Comparison of ENCODE assay signal across 33 cellular contexts in the genomic region with DNA sequence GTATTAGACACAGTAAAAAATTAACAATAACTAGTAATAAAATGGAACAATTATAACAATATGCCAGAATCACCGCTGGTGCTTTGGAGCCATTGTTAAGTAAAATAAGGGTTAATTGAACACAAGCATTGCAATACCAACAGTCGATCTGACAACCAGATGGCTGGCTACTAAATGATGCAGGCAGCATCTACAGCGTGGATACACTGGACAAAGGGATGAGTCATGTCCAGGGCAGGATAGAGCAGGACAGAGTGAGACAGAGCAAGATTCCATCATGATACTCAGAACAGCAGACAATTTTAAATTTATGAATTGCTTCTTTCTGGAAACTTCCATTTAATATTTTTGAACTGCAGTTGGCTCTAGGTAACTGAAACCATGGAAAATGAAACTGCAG.
DNase-seq lines count a peak whose midpoint lies in the region; ATAC-seq, FAIRE-seq and TF ChIP-seq lines count a peak whose summit lies in the region.
"Had no signal": no experiment of that assay in that cellular context is flagged by ENCODE, and none has a peak within 500 bp of the region (broad histone marks: within the 10 kb centered on the region; RNA-seq: fewer than 3 reads in every experiment).

No MANE protein-coding gene starts in this region.

- H2AFZ ChIP-seq in IMR-90 (replicated peaks; ENCODE audit: low read length, poor library complexity) (no peak overlapping the region), K562 (ENCODE audit: low read depth, low read length) (no peak overlapping the region)

- peak overlapping the region in 1 of 8 donors; percentile 39 for H3K4me3 Mint-ChIP-seq in CD4-positive, alpha-beta memory T cell
- no peak overlapping the region for H3K4me3 Mint-ChIP-seq in naive thymus-derived CD8-positive, alpha-beta T cell
- H3K4me3 Mint-ChIP-seq: activated CD8-positive, alpha-beta memory T cell treated with anti-CD3 and anti-CD28 coated beads, Interleukin-2, amount 10 ng/mL, durations not matched to agents 7 days and 5 days; activated naive CD8-positive, alpha-beta T cell treated with anti-CD3 and anti-CD28 coated beads for 36 hours; activated T-cell treated with anti-CD3 and anti-CD28 coated beads, Interleukin-2, amount 50 U/mL, for 4 hours; CD4-positive, CD25-positive, alpha-beta regulatory T cell; effector memory CD8-positive, alpha-beta T cell; naive thymus-derived CD4-positive, alpha-beta T cell; stimulated activated naive CD8-positive, alpha-beta T cell treated with anti-CD3 and anti-CD28 coated beads, Interleukin-15, Interleukin-2, amounts not matched to agents 100 ng/mL and 50 ng/mL, for 24 hours had no signal

- H4K91ac ChIP-seq in IMR-90 (ENCODE audit: insufficient read depth, low read depth, low read length) = no peak overlapping the region

- no peaks in the 10 kb centered on the region for H3K4me1 Mint-ChIP-seq in CD4-positive, alpha-beta memory T cell
- H3K4me1 Mint-ChIP-seq in naive thymus-derived CD8-positive, alpha-beta T cell = no peaks in the 10 kb centered on the region
- H3K4me1 Mint-ChIP-seq: activated CD8-positive, alpha-beta memory T cell treated with anti-CD3 and anti-CD28 coated beads, Interleukin-2, amount 10 ng/mL, durations not matched to agents 7 days and 5 days; activated naive CD8-positive, alpha-beta T cell treated with anti-CD3 and anti-CD28 coated beads for 36 hours; CD4-positive, CD25-positive, alpha-beta regulatory T cell; naive thymus-derived CD4-positive, alpha-beta T cell had no signal

- peaks cover 0 to 2% (median 0%) of the 10 kb centered on the region in 8 donors for H3K9me3 Mint-ChIP-seq in CD4-positive, alpha-beta memory T cell
- peaks cover 0 to 15% (median 1%) of the 10 kb centered on the region in 9 donors for H3K9me3 Mint-ChIP-seq in naive thymus-derived CD8-positive, alpha-beta T cell
- H3K9me3 Mint-ChIP-seq: activated T-cell treated with anti-CD3 and anti-CD28 coated beads, Interleukin-2, amount 50 U/mL, for 4 hours; effector memory CD8-positive, alpha-beta T cell; stimulated activated naive CD8-positive, alpha-beta T cell treated with anti-CD3 and anti-CD28 coated beads, Interleukin-15, Interleukin-2, amounts not matched to agents 100 ng/mL and 50 ng/mL, for 24 hours had no signal

- H3K79me1 ChIP-seq in IMR-90 (ENCODE audit: low read depth in 1 of 2, low read length in 2 of 2) = no peaks in the 10 kb centered on the region

- WGBS in IMR-90 (ENCODE audit: extremely low coverage in 2 of 2, insufficient read length in 1 of 2), 2 experiments = 20% methylated on average over 1 of the region's 3 CpGs; no CpG with 5 or more reads in 1 of the 2 experiments
- 12% methylated on average over 3 of the region's 3 CpGs for WGBS in K562 (ENCODE audit: insufficient coverage, low coverage, missing lambda C conversion rate)

- in situ Hi-C loops in IMR-90 (cut with MboI; ENCODE audit: low sequenced_read_pairs) = no loop called here
- in situ Hi-C loops in K562 (cut with MboI) = no loop called here

- DNase-seq in IMR-90 (peak; percentile 6), K562 (ENCODE audit: extremely low read depth in 1 of 4, low spot score in 3 of 4) (no peak), fibroblast of pulmonary artery (ENCODE audit: low read depth) (peak; percentile 4), pons (ENCODE audit: low spot score) (peak; percentile 66), DMS153 treated with DMSO at 0.1 percent for 48 hours (lab: John Stamatoyannopoulos, UW; ENCODE audit: unreplicated experiment) (no peak)
- DNase-seq in CD4-positive, alpha-beta memory T cell = no peak
- no peak for DNase-seq in naive thymus-derived CD8-positive, alpha-beta T cell
- DNase-seq: activated CD4-positive, CD25-positive, alpha-beta regulatory T cell; activated CD8-positive, alpha-beta memory T cell treated with anti-CD3 and anti-CD28 coated beads, Interleukin-2, amount 10 ng/mL, durations not matched to agents 7 days and 5 days; activated gamma-delta T cell; activated naive CD8-positive, alpha-beta T cell treated with anti-CD3 and anti-CD28 coated beads for 36 hours; activated T-cell treated with anti-CD3 and anti-CD28 coated beads, Interleukin-2, amount 50 U/mL, for 4 hours; CD4-positive, CD25-positive, alpha-beta regulatory T cell; effector memory CD8-positive, alpha-beta T cell; esophagus squamous epithelium; H7; left ventricle myocardium superior; midbrain; naive thymus-derived CD4-positive, alpha-beta T cell; NCI-H1436 treated with DMSO at 0.1 percent for 48 hours; NCI-H2107; NCI-H446; NCI-H774; right lobe of liver; stimulated activated CD8-positive, alpha-beta memory T cell treated with anti-CD3 and anti-CD28 coated beads, Interleukin-4, amount 100 ng/mL, for 48 hours had no signal

- H3K9me1 ChIP-seq in IMR-90 (ENCODE audit: insufficient read depth, low read length) = no peaks in the 10 kb centered on the region
- H3K9me1 ChIP-seq in K562 (ENCODE audit: control insufficient read depth, insufficient read depth, low read length) = no peaks in the 10 kb centered on the region

- CTCF ChIA-PET in IMR-90 (lab: Yijun Ruan, JAX) (no interaction called here), K562 (lab: Yijun Ruan, JAX; ENCODE audit: low intra/inter-chr PET ratio) (no interaction called here)
- CTCF ChIA-PET in CD4-positive, alpha-beta memory T cell (lab: Charles Lee; ENCODE audit: partially characterized antibody) = no interaction called here

- intact Hi-C loops in IMR-90 (cut with micrococcal nuclease) (no loop called here), K562 (cut with micrococcal nuclease) (no loop called here)
- intact Hi-C loops in CD4-positive, alpha-beta memory T cell (cut with micrococcal nuclease) = no loop called here

- H3K27ac ChIP-seq in IMR-90 (ENCODE audit: insufficient read depth, low read length) (no peak overlapping the region), K562 (ENCODE audit: extremely low read depth, low read depth, low read length) (no peak overlapping the region)
- no peak overlapping the region for H3K27ac ChIP-seq in CD4-positive, alpha-beta memory T cell (ENCODE audit: low read depth, low read length)
- H3K27ac ChIP-seq: ascending aorta, esophagus squamous epithelium, HL-60, KMS-11, prostate gland, right lobe of liver, thoracic aorta had no signal

- TF ChIP-seq POLR2A in IMR-90 (IDR thresholded peaks at IDR 0.05; ENCODE audit: low read depth, low read length) (no peak), K562 (conservative IDR thresholded peaks at IDR 0.05) (no peak)

- dilution Hi-C loops in IMR-90 (cut with HindIII; ENCODE audit: low sequenced_read_pairs, unreplicated experiment) = no loop called here

- no peak overlapping the region for H2BK20ac ChIP-seq in IMR-90 (ENCODE audit: low read depth, low read length)

- H3K56ac ChIP-seq in IMR-90 (ENCODE audit: extremely low read depth, insufficient read depth, low read length) = no peak overlapping the region

- no peak overlapping the region for H3K9ac ChIP-seq in IMR-90 (ENCODE audit: low read depth, low read length)
- no peak overlapping the region for H3K9ac ChIP-seq in K562 (ENCODE audit: insufficient read depth in 1 of 2, low read depth in 2 of 2, low read length in 2 of 2)
- H3K9ac ChIP-seq: KMS-11 had no signal

- H3K9me3 ChIP-seq in IMR-90 (ENCODE audit: control insufficient read depth, insufficient read depth, low read length) = no peaks in the 10 kb centered on the region
- no peaks in the 10 kb centered on the region for H3K9me3 ChIP-seq in K562 (replicated peaks; ENCODE audit: control insufficient read depth, insufficient read depth, low read depth, low read length)
- H3K9me3 ChIP-seq in CD4-positive, alpha-beta memory T cell (ENCODE audit: control insufficient read depth in 1 of 2, low read length in 2 of 2) = no peaks in the 10 kb centered on the region
- H3K9me3 ChIP-seq: ascending aorta, esophagus squamous epithelium, prostate gland, right lobe of liver, thoracic aorta had no signal

- no peak overlapping the region for H3K4me3 ChIP-seq in IMR-90 (ENCODE audit: insufficient read depth, low read depth, low read length)
- H3K4me3 ChIP-seq in K562 = no peak overlapping the region
- no peak overlapping the region for H3K4me3 ChIP-seq in fibroblast of pulmonary artery (replicated peaks; ENCODE audit: low read depth, low read length)
- no peak overlapping the region for H3K4me3 ChIP-seq in CD4-positive, alpha-beta memory T cell (ENCODE audit: low read length in 2 of 2)
- H3K4me3 ChIP-seq: ascending aorta, esophagus squamous epithelium, prostate gland, right lobe of liver, thoracic aorta had no signal

- H4K20me1 ChIP-seq in IMR-90 (ENCODE audit: insufficient read depth, low read length) (no peaks in the 10 kb centered on the region), K562 (replicated peaks; ENCODE audit: control insufficient read depth, insufficient read depth, low read length) (no peaks in the 10 kb centered on the region)

- POLR2A ChIA-PET in IMR-90 (lab: Charles Lee; ENCODE audit: unreplicated experiment) = no interaction called here
- POLR2A ChIA-PET in K562 (lab: Yijun Ruan, JAX) = interaction anchor here (0.6 kb wide), 1 partner anchor 1839 kb away, joined by 5 read pairs; no protein-coding TSS in a partner anchor
- POLR2A ChIA-PET in CD4-positive, alpha-beta memory T cell (lab: Charles Lee; ENCODE audit: partially characterized antibody) = no interaction called here
- POLR2A ChIA-PET in naive thymus-derived CD8-positive, alpha-beta T cell (lab: Charles Lee) = no interaction called here

- TF ChIP-seq RAD21 in IMR-90 (IDR thresholded peaks at IDR 0.05; ENCODE audit: low read length) = no peak
- no peak for TF ChIP-seq RAD21 in K562 (CRISPR knock-in tag; conservative IDR thresholded peaks at IDR 0.05 in 1 of 2, IDR thresholded peaks at IDR 0.05 in 1 of 2)

- no peak overlapping the region for H3K23ac ChIP-seq in IMR-90 (ENCODE audit: low read depth, low read length)

- no peak overlapping the region for H2BK15ac ChIP-seq in IMR-90 (ENCODE audit: low read depth, low read length)

- no peak overlapping the region for H3K14ac ChIP-seq in IMR-90 (replicated peaks; ENCODE audit: low read depth, low read length)

- no peaks in the 10 kb centered on the region for H3K27me3 ChIP-seq in IMR-90 (ENCODE audit: control insufficient read depth, insufficient read depth, low read length)
- H3K27me3 ChIP-seq in K562 (ENCODE audit: control insufficient read depth in 2 of 2, insufficient read depth in 2 of 2, low read length in 2 of 2) = peaks cover 17 to 38% of the 10 kb centered on the region in 2 experiments
- peaks cover 5% of the 10 kb centered on the region for H3K27me3 ChIP-seq in CD4-positive, alpha-beta memory T cell (ENCODE audit: insufficient read depth, low read length)
- H3K27me3 ChIP-seq: ascending aorta, right lobe of liver had no signal

- no peak overlapping the region for H3K18ac ChIP-seq in IMR-90 (ENCODE audit: low read depth, low read length)

- H4K5ac ChIP-seq in IMR-90 (ENCODE audit: low read depth, low read length) = no peak overlapping the region

- H3K4me1 ChIP-seq in IMR-90 (ENCODE audit: control insufficient read depth, insufficient read depth, low read length) (no peaks in the 10 kb centered on the region), K562 (replicated peaks in 1 of 2; ENCODE audit: control insufficient read depth in 2 of 2, insufficient read depth in 2 of 2, low read length in 2 of 2) (no peaks in the 10 kb centered on the region)
- H3K4me1 ChIP-seq in CD4-positive, alpha-beta memory T cell (ENCODE audit: insufficient read depth, low read length) = no peaks in the 10 kb centered on the region
- H3K4me1 ChIP-seq: ascending aorta, esophagus squamous epithelium, prostate gland, right lobe of liver had no signal

- BruUV-seq in IMR-90 (replicated peaks; lab: Mats Ljungman, UMichigan) (no TSS peak), K562 (replicated peaks; lab: Mats Ljungman, UMichigan) (no TSS peak)

- H4K8ac ChIP-seq in IMR-90 (ENCODE audit: low read depth in 2 of 2, low read length in 2 of 2) = no peak overlapping the region

- no peak overlapping the region for H3K4ac ChIP-seq in IMR-90 (ENCODE audit: low read depth, low read length)

- H3K4me2 ChIP-seq in IMR-90 (ENCODE audit: low read depth, low read length) (no peak overlapping the region), K562 (ENCODE audit: insufficient read depth, low read length) (no peak overlapping the region)
- H3K4me2 ChIP-seq: KMS-11 had no signal

- H3K36me3 Mint-ChIP-seq in CD4-positive, alpha-beta memory T cell = no peaks in the 10 kb centered on the region
- no peaks in the 10 kb centered on the region for H3K36me3 Mint-ChIP-seq in naive thymus-derived CD8-positive, alpha-beta T cell
- H3K36me3 Mint-ChIP-seq: activated CD8-positive, alpha-beta memory T cell treated with anti-CD3 and anti-CD28 coated beads, Interleukin-2, amount 10 ng/mL, durations not matched to agents 7 days and 5 days; activated naive CD8-positive, alpha-beta T cell treated with anti-CD3 and anti-CD28 coated beads for 36 hours; CD4-positive, CD25-positive, alpha-beta regulatory T cell; naive thymus-derived CD4-positive, alpha-beta T cell had no signal

- ATAC-seq in IMR-90 (ENCODE audit: low read depth) = no peak
- ATAC-seq in K562 = no peak
- no peak for ATAC-seq in naive thymus-derived CD8-positive, alpha-beta T cell
- ATAC-seq in GM21423 (IDR thresholded peaks at IDR 0.05; ENCODE audit: unreplicated experiment) = no peak
- ATAC-seq: activated CD8-positive, alpha-beta memory T cell treated with anti-CD3 and anti-CD28 coated beads, Interleukin-2, amount 10 ng/mL, durations not matched to agents 7 days and 5 days; activated T-cell treated with anti-CD3 and anti-CD28 coated beads, Interleukin-2, amount 50 U/mL, for 4 hours; effector memory CD8-positive, alpha-beta T cell; left ventricle myocardium superior; naive thymus-derived CD4-positive, alpha-beta T cell; right lobe of liver had no signal

- no peak overlapping the region for H2AK9ac ChIP-seq in IMR-90 (replicated peaks; ENCODE audit: low read depth, low read length, poor library complexity)

- H3K36me3 ChIP-seq in IMR-90 (ENCODE audit: control insufficient read depth, insufficient read depth, low read length) (no peaks in the 10 kb centered on the region), K562 (ENCODE audit: control insufficient read depth, insufficient read depth, low read length) (no peaks in the 10 kb centered on the region)
- H3K36me3 ChIP-seq in CD4-positive, alpha-beta memory T cell (ENCODE audit: insufficient read depth, low read length) = no peaks in the 10 kb centered on the region
- H3K36me3 ChIP-seq: ascending aorta, esophagus squamous epithelium, prostate gland, right lobe of liver, thoracic aorta had no signal

- no peak for TF ChIP-seq CTCF in IMR-90 (conservative IDR thresholded peaks at IDR 0.05; ENCODE audit: low read depth, low read length)
- TF ChIP-seq CTCF in K562 (IDR thresholded peaks at IDR 0.05 in 2 of 3, conservative IDR thresholded peaks at IDR 0.05 in 1 of 3; ENCODE audit: insufficient read depth in 2 of 3, low read depth in 1 of 3, low read length in 3 of 3) = no peak
- TF ChIP-seq CTCF in fibroblast of pulmonary artery (IDR thresholded peaks at IDR 0.05; ENCODE audit: low read length, missing control alignments) = no peak

- H2AK5ac ChIP-seq in IMR-90 (ENCODE audit: low read depth, low read length) = no peak overlapping the region

- H3K79me2 ChIP-seq in K562 (ENCODE audit: control insufficient read depth, insufficient read depth, low read length) = no peaks in the 10 kb centered on the region

- H2BK120ac ChIP-seq in IMR-90 (ENCODE audit: low read depth, low read length) = no peak overlapping the region

- peak; percentile 51 for FAIRE-seq in K562 (lab: Jason Lieb, UNC)
- FAIRE-seq: islet of Langerhans had no signal

- H3K27ac Mint-ChIP-seq in CD4-positive, alpha-beta memory T cell = no peak overlapping the region
- H3K27ac Mint-ChIP-seq in naive thymus-derived CD8-positive, alpha-beta T cell = no peak overlapping the region
- H3K27ac Mint-ChIP-seq: activated CD8-positive, alpha-beta memory T cell treated with anti-CD3 and anti-CD28 coated beads, Interleukin-2, amount 10 ng/mL, durations not matched to agents 7 days and 5 days; activated naive CD8-positive, alpha-beta T cell treated with anti-CD3 and anti-CD28 coated beads for 36 hours; CD4-positive, CD25-positive, alpha-beta regulatory T cell; effector memory CD8-positive, alpha-beta T cell; naive thymus-derived CD4-positive, alpha-beta T cell; stimulated activated naive CD8-positive, alpha-beta T cell treated with anti-CD3 and anti-CD28 coated beads, Interleukin-15, Interleukin-2, amounts not matched to agents 100 ng/mL and 50 ng/mL, for 24 hours had no signal

- H3K27me3 Mint-ChIP-seq in CD4-positive, alpha-beta memory T cell = peaks cover 29 to 50% of the 10 kb centered on the region in 2 donors
- H3K27me3 Mint-ChIP-seq in naive thymus-derived CD8-positive, alpha-beta T cell = peaks cover 21 to 41% (median 35%) of the 10 kb centered on the region in 5 donors

- H2BK5ac ChIP-seq in IMR-90 (ENCODE audit: low read depth, low read length, poor library complexity, severe bottlenecking) = no peak overlapping the region

- no peak for TF ChIP-seq EP300 in K562 (IDR thresholded peaks at IDR 0.05; ENCODE audit: low read length)

Comparison
In these comparisons a context has a peak if more than half of its experiments do, and no peak if none do; other contexts are left out.
1. DNase-seq: peak in IMR-90 (single experiment), fibroblast of pulmonary artery (single experiment) and pons (single experiment); none in K562 (0 of 4), CD4-positive, alpha-beta memory T cell (0 of 5), naive thymus-derived CD8-positive, alpha-beta T cell (0 of 10) and DMS153 treated with DMSO at 0.1 percent for 48 hours (single experiment).